8 cellular contexts compared by ENCODE assay signal in the genomic region with DNA sequence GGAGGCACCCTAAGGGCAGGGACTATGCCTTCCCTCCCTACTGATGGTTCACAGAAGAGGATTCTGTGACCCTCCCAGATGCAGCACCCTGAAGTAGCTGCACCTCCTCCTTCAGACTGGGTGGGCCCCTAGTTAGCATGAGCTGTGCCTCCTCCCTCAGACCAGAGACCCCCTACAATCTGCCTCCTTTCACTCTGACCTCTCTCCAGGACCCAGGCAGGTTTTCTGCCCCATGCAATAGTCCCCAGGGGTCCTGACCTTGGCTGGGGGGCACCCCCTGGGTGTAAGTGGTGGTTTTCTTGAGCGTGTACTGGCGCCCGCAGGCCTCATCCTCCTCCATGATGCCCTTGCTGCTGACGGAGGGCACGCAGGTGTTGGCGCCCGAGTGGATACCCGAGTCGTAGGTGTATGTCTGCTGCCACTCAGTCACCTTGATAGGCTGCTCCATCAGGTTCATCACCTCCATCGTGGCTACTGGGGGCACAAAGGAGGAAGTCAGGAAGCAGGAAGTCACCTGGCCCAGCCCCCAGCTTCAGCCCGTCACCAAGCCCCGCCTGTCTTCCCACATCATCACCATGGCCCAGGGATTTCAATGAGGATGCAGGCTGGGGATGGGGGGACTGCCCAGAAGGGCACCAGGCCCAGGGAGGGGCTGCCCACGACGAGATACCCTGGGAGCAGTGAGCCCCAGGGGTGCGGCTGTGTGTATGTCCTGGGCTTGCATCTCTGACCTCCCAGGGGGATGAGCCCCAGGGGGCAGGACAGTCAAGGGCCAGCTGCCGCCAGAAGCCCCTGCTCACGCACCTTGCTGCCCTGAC. TPM values are rescaled to one million over a fixed set of nuclear protein-coding genes. Genes with fewer than 3 reads are reported as not detected.
DNase-seq lines count a peak whose midpoint lies in the region; FAIRE-seq and TF ChIP-seq lines count a peak whose summit lies in the region.
"Had no signal": no experiment of that assay in that cellular context is flagged by ENCODE, and none has a peak within 500 bp of the region (broad histone marks: within the 10 kb centered on the region; RNA-seq: fewer than 3 reads in every experiment).

No MANE protein-coding gene starts in this region.

- H4K5ac ChIP-seq in H9 (ENCODE audit: insufficient read length, low read depth, low read length), result no peak overlapping the region

- no peaks in the 10 kb centered on the region for H3K79me1 ChIP-seq in H9 (ENCODE audit: insufficient read depth, low read depth, low read length, poor library complexity, severe bottlenecking)

- H2BK5ac ChIP-seq in H9 (ENCODE audit: insufficient read length, low read length), result no peak overlapping the region

- peak overlapping the region in 1 of 2 experiments; percentile 27; a peak in 1 of 5 replicates for H3K4me3 Mint-ChIP-seq in H9

- no peak overlapping the region for H3T11ph ChIP-seq in H9 (ENCODE audit: low read length)

- no peak overlapping the region for H2AFZ ChIP-seq in H9 (ENCODE audit: low read length)
- H2AFZ ChIP-seq in keratinocyte (ENCODE audit: control insufficient read depth, low read length), result no peak overlapping the region

- no peaks in the 10 kb centered on the region for H4K20me1 ChIP-seq in H9 (ENCODE audit: control insufficient read depth, insufficient read depth, insufficient read length)
- peaks cover 24% of the 10 kb centered on the region for H4K20me1 ChIP-seq in keratinocyte (ENCODE audit: control insufficient read depth, extremely low read depth, insufficient read depth, low read length)

- H4K8ac ChIP-seq in H9 (replicated peaks; ENCODE audit: insufficient read length, low read depth, low read length), result no peak overlapping the region

- no peak overlapping the region for H2BK15ac ChIP-seq in H9 (ENCODE audit: low read depth, low read length)

- no peak overlapping the region for H3K18ac ChIP-seq in H9 (ENCODE audit: insufficient read length, low read depth, low read length)

- dilution Hi-C loops in keratinocyte (cut with MboI; ENCODE audit: extremely low pct_ligation_motif_present, low sequenced_read_pairs), result no loop called here

- no peak overlapping the region for H2BK120ac ChIP-seq in H9 (ENCODE audit: low read depth, low read length, poor library complexity, severe bottlenecking)

- no peak overlapping the region for H2AK5ac ChIP-seq in H9 (ENCODE audit: insufficient read length, low read length)

- H3K27ac ChIP-seq in H9 (ENCODE audit: insufficient read length, low read depth, low read length) (no peak overlapping the region), keratinocyte (ENCODE audit: control insufficient read depth, insufficient read depth, low read length) (peak overlapping the region; percentile 98)

- H2BK20ac ChIP-seq in H9 (ENCODE audit: low read depth, low read length, poor library complexity, severe bottlenecking), result no peak overlapping the region

- WGBS in H9 (ENCODE audit: extremely low coverage, insufficient read length, low lambda C conversion rate), result no CpG with 5 or more reads among the region's 17 CpGs

- peaks cover 3% of the 10 kb centered on the region for H3K9me1 ChIP-seq in keratinocyte (ENCODE audit: control insufficient read depth, extremely low read depth, insufficient read depth, low read length)

- no peaks in the 10 kb centered on the region for H3K23me2 ChIP-seq in H9 (ENCODE audit: insufficient read length, low read depth, low read length, poor library complexity, severe bottlenecking)

- H4K91ac ChIP-seq in H9 (ENCODE audit: insufficient read length, low read depth, low read length), result no peak overlapping the region

- H3K14ac ChIP-seq in H9 (ENCODE audit: insufficient read depth, low read length), result no peak overlapping the region

- H3K9me3 ChIP-seq in H9 (ENCODE audit: control insufficient read depth, low read depth, low read length) (no peaks in the 10 kb centered on the region), keratinocyte (ENCODE audit: control insufficient read depth, low read depth, low read length) (no peaks in the 10 kb centered on the region)
- H3K9me3 ChIP-seq: sigmoid colon had no signal

- no peaks in the 10 kb centered on the region for H3K9me3 Mint-ChIP-seq in H9

- no peak overlapping the region for H3K23ac ChIP-seq in H9 (ENCODE audit: insufficient read length, low read depth, low read length)

- no peak overlapping the region for H3K4ac ChIP-seq in H9 (ENCODE audit: low read depth, low read length)

- H3K79me2 ChIP-seq in H9 (ENCODE audit: insufficient read depth, low read length) (no peaks in the 10 kb centered on the region; the same call in 1 of the 2 replicates), keratinocyte (ENCODE audit: control insufficient read depth, insufficient read depth, low read length) (peaks cover 72% of the 10 kb centered on the region)

- H3K4me3 ChIP-seq in keratinocyte (ENCODE audit: control insufficient read depth in 2 of 3, extremely low read depth in 1 of 3, insufficient read depth in 2 of 3, low read depth in 1 of 3, low read length in 3 of 3) (peak overlapping the region in 1 of 3 experiments; percentile 41), H7 (ENCODE audit: insufficient read depth, low read depth, low read length) (no peak overlapping the region)
- H3K4me3 ChIP-seq: sigmoid colon had no signal

- H3K4me1 ChIP-seq in H9 (ENCODE audit: insufficient read depth, low read length) (peaks cover 7% of the 10 kb centered on the region; the same call in 1 of the 2 replicates), keratinocyte (ENCODE audit: control insufficient read depth, extremely low read depth, insufficient read depth, low read length) (peaks cover 49% of the 10 kb centered on the region)

- H3K27me3 Mint-ChIP-seq in H9 (ENCODE audit: low read depth), result no peaks in the 10 kb centered on the region

- H3K27ac Mint-ChIP-seq in H9, result peak overlapping the region; percentile 23 to 88 (median 55); a peak in 3 of 7 replicates

- H3K36me3 Mint-ChIP-seq in H9 (ENCODE audit: insufficient read depth in 1 of 3, low read depth in 3 of 3), result peaks cover 22 to 51% (median 51%) of the 10 kb centered on the region in 3 experiments

- no peak overlapping the region for H3K56ac ChIP-seq in H9 (ENCODE audit: insufficient read length, low read depth, low read length)

- H2BK12ac ChIP-seq in H9 (ENCODE audit: insufficient read length, low read depth, low read length), result no peak overlapping the region

- DNase-seq in H9 (no peak), keratinocyte (ENCODE audit: low read depth, low spot score) (no peak), NCI-H748 (lab: John Stamatoyannopoulos, UW; ENCODE audit: unreplicated experiment) (no peak), H7 (no peak)
- DNase-seq: caudate nucleus, sigmoid colon had no signal

- H3K4me1 Mint-ChIP-seq in H9, result peaks cover 41 to 49% of the 10 kb centered on the region in 2 experiments

- H3K27me3 ChIP-seq in H9 (ENCODE audit: insufficient read depth, low read length) (no peaks in the 10 kb centered on the region), keratinocyte (ENCODE audit: control insufficient read depth, extremely low read depth, insufficient read depth, low read length) (no peaks in the 10 kb centered on the region), H7 (ENCODE audit: control insufficient read depth, insufficient read depth, low read length) (no peaks in the 10 kb centered on the region)
- H3K27me3 ChIP-seq: sigmoid colon had no signal

- H3K9ac ChIP-seq in H9 (ENCODE audit: extremely low read depth, insufficient read length, low read length) (no peak overlapping the region), keratinocyte (ENCODE audit: control insufficient read depth, extremely low read depth, insufficient read depth, low read length) (peak overlapping the region; percentile 47)

- no peak for FAIRE-seq in keratinocyte (lab: Jason Lieb, UNC)

- H3K36me3 ChIP-seq in keratinocyte (ENCODE audit: control insufficient read depth in 2 of 2, extremely low read depth in 1 of 2, insufficient read depth in 2 of 2, low read length in 2 of 2) (peaks cover 44 to 51% of the 10 kb centered on the region in 2 experiments), H7 (replicated peaks; ENCODE audit: control insufficient read depth, insufficient read depth, low read length) (peaks cover 12% of the 10 kb centered on the region)

- no peak for TF ChIP-seq CTCF in H9 (conservative IDR thresholded peaks at IDR 0.05)
- TF ChIP-seq CTCF in keratinocyte (optimal IDR thresholded peaks at IDR 0.05 in 1 of 3, IDR thresholded peaks at IDR 0.05 in 1 of 3, conservative IDR thresholded peaks at IDR 0.05 in 1 of 3; ENCODE audit: extremely low read depth in 1 of 3, insufficient read depth in 2 of 3, low read length in 3 of 3), result no peak

- H3K4me2 ChIP-seq in H9 (ENCODE audit: insufficient read depth, insufficient read length, low read length), result no peak overlapping the region
- peak overlapping the region; percentile 63 for H3K4me2 ChIP-seq in keratinocyte (ENCODE audit: control insufficient read depth, extremely low read depth, insufficient read depth, low read depth, low read length)

RNA-seq across cellular contexts. Expression of gene JUP, which starts 14.9 kb away (rescaled TPM):
- 87.9 and 90.1 TPM in 2 replicates for total RNA-seq in H9 (2021)
- 152 to 261 TPM (median 192 TPM) in 3 replicates for polyA plus RNA-seq in keratinocyte
- 318 TPM for polyA plus RNA-seq in keratinocyte (2011; ENCODE audit: low read depth)
- polyA plus RNA-seq in keratinocyte (2011; cell fraction: cytosol; rRNA removed), result 272 and 540 TPM in 2 replicates
- 428 and 649 TPM in 2 replicates for polyA plus RNA-seq in keratinocyte (2011; cell fraction: nucleus; rRNA removed)
- polyA plus RNA-seq in keratinocyte (2012; ENCODE audit: low replicate concordance), result 597 and 1,055 TPM in 2 replicates
- polyA minus RNA-seq in keratinocyte, result 297 to 1,322 TPM (median 395 TPM) in 3 replicates
- polyA minus RNA-seq in keratinocyte (2011; cell fraction: cytosol; rRNA and poly(A)+ RNA removed), result 688 TPM
- 540 and 556 TPM in 2 replicates for polyA minus RNA-seq in keratinocyte (2011; cell fraction: nucleus; rRNA and poly(A)+ RNA removed)
- total RNA-seq in H7 (2014; rRNA removed; shearing (Covaris generic)), result 58.4 and 68.5 TPM in 2 replicates

RNA-seq across cellular contexts. Expression of gene HAP1, which starts 37.2 kb away (rescaled TPM):
- total RNA-seq in H9 (2021), result 2.2 and 2.5 TPM in 2 replicates
- polyA plus RNA-seq in keratinocyte, result 0.95 to 2.3 TPM (median 1.6 TPM) in 3 replicates
- 5.9 TPM for polyA plus RNA-seq in keratinocyte (2011; ENCODE audit: low read depth)
- polyA plus RNA-seq in keratinocyte (2011; cell fraction: cytosol; rRNA removed), result 0.95 and 1.3 TPM in 2 replicates
- 11.3 and 11.7 TPM in 2 replicates for polyA plus RNA-seq in keratinocyte (2011; cell fraction: nucleus; rRNA removed)
- polyA plus RNA-seq in keratinocyte (2012; ENCODE audit: low replicate concordance), result 1.2 and 8.8 TPM in 2 replicates
- polyA minus RNA-seq in keratinocyte, result 0.66 to 1.2 TPM (median 0.80 TPM) in 3 replicates
- not detected for polyA minus RNA-seq in keratinocyte (2011; cell fraction: cytosol; rRNA and poly(A)+ RNA removed)
- polyA minus RNA-seq in keratinocyte (2011; cell fraction: nucleus; rRNA and poly(A)+ RNA removed), result 1.3 and 1.8 TPM in 2 replicates
- total RNA-seq in H7 (2014; rRNA removed; shearing (Covaris generic)), result 0.28 and 0.48 TPM in 2 replicates
- total RNA-seq: RPMI7951 had no signal

RNA-seq across cellular contexts. Expression of gene P3H4, which starts 40.2 kb away (rescaled TPM):
- 22.9 and 24.0 TPM in 2 replicates for total RNA-seq in H9 (2021)
- 4.2 to 8.4 TPM (median 5.9 TPM) in 3 replicates for polyA plus RNA-seq in keratinocyte
- 6.9 TPM for polyA plus RNA-seq in keratinocyte (2011; ENCODE audit: low read depth)
- 2.3 and 4.9 TPM in 2 replicates for polyA plus RNA-seq in keratinocyte (2011; cell fraction: cytosol; rRNA removed)
- polyA plus RNA-seq in keratinocyte (2011; cell fraction: nucleus; rRNA removed), result 9.6 and 11.8 TPM in 2 replicates
- 5.0 and 6.3 TPM in 2 replicates for polyA plus RNA-seq in keratinocyte (2012; ENCODE audit: low replicate concordance)
- polyA minus RNA-seq in keratinocyte, result 2.3 to 8.0 TPM (median 4.4 TPM) in 3 replicates
- polyA minus RNA-seq in keratinocyte (2011; cell fraction: cytosol; rRNA and poly(A)+ RNA removed), result 18.4 TPM
- polyA minus RNA-seq in keratinocyte (2011; cell fraction: nucleus; rRNA and poly(A)+ RNA removed), result 9.0 and 12.2 TPM in 2 replicates
- 34.7 and 44.6 TPM in 2 replicates for total RNA-seq in H7 (2014; rRNA removed; shearing (Covaris generic))

RNA-seq across cellular contexts. Expression of gene FKBP10, which starts 41.2 kb away (rescaled TPM):
- 166 TPM in 2 replicates for total RNA-seq in H9 (2021)
- 0.37 to 0.73 TPM (median 0.38 TPM) in 3 replicates for polyA plus RNA-seq in keratinocyte
- polyA plus RNA-seq in keratinocyte (2011; ENCODE audit: low read depth), result 1.3 TPM
- 0.29 and 0.32 TPM in 2 replicates for polyA plus RNA-seq in keratinocyte (2011; cell fraction: cytosol; rRNA removed)
- 1.6 and 2.1 TPM in 2 replicates for polyA plus RNA-seq in keratinocyte (2011; cell fraction: nucleus; rRNA removed)
- 0.14 and 0.62 TPM in 2 replicates for polyA plus RNA-seq in keratinocyte (2012; ENCODE audit: low replicate concordance)
- polyA minus RNA-seq in keratinocyte, result 0.13 to 4.1 TPM (median 2.9 TPM) in 3 replicates
- 0.96 TPM for polyA minus RNA-seq in keratinocyte (2011; cell fraction: cytosol; rRNA and poly(A)+ RNA removed)
- 1.2 and 1.8 TPM in 2 replicates for polyA minus RNA-seq in keratinocyte (2011; cell fraction: nucleus; rRNA and poly(A)+ RNA removed)
- 206 and 213 TPM in 2 replicates for total RNA-seq in H7 (2014; rRNA removed; shearing (Covaris generic))

RNA-seq across cellular contexts. Expression of gene GAST, which starts 59.5 kb away (rescaled TPM):
- not detected in 2 replicates for total RNA-seq in H9 (2021)
- 0.40 to 4.8 TPM (median 0.87 TPM) in 3 replicates for polyA plus RNA-seq in keratinocyte
- polyA plus RNA-seq in keratinocyte (2011; ENCODE audit: low read depth), result 4.0 TPM
- polyA plus RNA-seq in keratinocyte (2011; cell fraction: cytosol; rRNA removed), result 2.4 and 3.9 TPM in 2 replicates
- 1.4 and 2.1 TPM in 2 replicates for polyA plus RNA-seq in keratinocyte (2011; cell fraction: nucleus; rRNA removed)
- 2.0 and 15.0 TPM in 2 replicates for polyA plus RNA-seq in keratinocyte (2012; ENCODE audit: low replicate concordance)
- polyA minus RNA-seq in keratinocyte, result 0.76 TPM in 1 of 3 replicates, not detected in the others
- not detected for polyA minus RNA-seq in keratinocyte (2011; cell fraction: cytosol; rRNA and poly(A)+ RNA removed)
- polyA minus RNA-seq in keratinocyte (2011; cell fraction: nucleus; rRNA and poly(A)+ RNA removed), result not detected in 2 replicates
- not detected in 2 replicates for total RNA-seq in H7 (2014; rRNA removed; shearing (Covaris generic))
- total RNA-seq: RPMI7951, sigmoid colon, temporal lobe had no signal
- polyA plus RNA-seq: sigmoid colon had no signal
